ENCODE assay signal across 9 cellular contexts in genomic region chr17:67359960-67360817, GRCh38. TPM values are rescaled to one million over a fixed set of nuclear protein-coding genes. Genes with fewer than 3 reads are reported as not detected.
A peak's percentile ranks its signal among the peaks of the same experiment; 100 is the strongest.
DNase-seq lines count a peak whose midpoint lies in the region; ATAC-seq and TF ChIP-seq lines count a peak whose summit lies in the region.
"Had no signal": no experiment of that assay in that cellular context is flagged by ENCODE, and none has a peak within 500 bp of the region (broad histone marks: within the 10 kb centered on the region; RNA-seq: fewer than 3 reads in every experiment).

No MANE protein-coding gene starts in this region.

- H3K27me3 Mint-ChIP-seq in CD8-positive, alpha-beta T cell (ENCODE audit: low read depth): no peaks in the 10 kb centered on the region
- H3K27me3 Mint-ChIP-seq in activated CD4-positive, alpha-beta T cell treated with anti-CD3 and anti-CD28 coated beads, Interleukin-2, amount 10 ng/mL, durations not matched to agents 24 days and 14 days: no peaks in the 10 kb centered on the region
- no peaks in the 10 kb centered on the region for H3K27me3 Mint-ChIP-seq in type B pancreatic cell
- H3K27me3 Mint-ChIP-seq in glutamatergic neuron (ENCODE audit: unreplicated experiment): no peaks in the 10 kb centered on the region

- CTCF ChIA-PET in CD8-positive, alpha-beta T cell (lab: Charles Lee): interaction anchor here (0.7 to 3.4 kb wide), 12 partner anchors 8 to 359 kb away, joined by 3 to 24 read pairs (median 4); no protein-coding TSS in a partner anchor

- H3K4me3 Mint-ChIP-seq in CD8-positive, alpha-beta T cell: peak overlapping the region; percentile 0
- H3K4me3 Mint-ChIP-seq in activated CD4-positive, alpha-beta T cell treated with anti-CD3 and anti-CD28 coated beads, Interleukin-2, amount 10 ng/mL, durations not matched to agents 24 days and 14 days: peak overlapping the region; percentile 48
- H3K4me3 Mint-ChIP-seq in type B pancreatic cell (no peak overlapping the region), glutamatergic neuron (ENCODE audit: unreplicated experiment) (no peak overlapping the region)

- no peak overlapping the region for H3K4me3 ChIP-seq in CD8-positive, alpha-beta T cell (ENCODE audit: low read depth, low read length)
- H3K4me3 ChIP-seq: heart left ventricle had no signal

- peak; percentile 95 for ATAC-seq in CD8-positive, alpha-beta T cell
- ATAC-seq in HG03354 (IDR thresholded peaks at IDR 0.05; ENCODE audit: poor library complexity, severe bottlenecking, unreplicated experiment) (no peak), GM19351 (IDR thresholded peaks at IDR 0.05; ENCODE audit: unreplicated experiment) (no peak)

- H3K4me1 Mint-ChIP-seq in CD8-positive, alpha-beta T cell (ENCODE audit: low read depth): peaks cover 65% of the 10 kb centered on the region
- H3K4me1 Mint-ChIP-seq in activated CD4-positive, alpha-beta T cell treated with anti-CD3 and anti-CD28 coated beads, Interleukin-2, amount 10 ng/mL, durations not matched to agents 24 days and 14 days: peaks cover 47% of the 10 kb centered on the region
- H3K4me1 Mint-ChIP-seq in type B pancreatic cell (ENCODE audit: unreplicated experiment) (peaks cover 15% of the 10 kb centered on the region), glutamatergic neuron (ENCODE audit: low read depth, unreplicated experiment) (peaks cover 4% of the 10 kb centered on the region)

- H3K36me3 Mint-ChIP-seq in CD8-positive, alpha-beta T cell: peaks cover 60% of the 10 kb centered on the region
- H3K36me3 Mint-ChIP-seq in activated CD4-positive, alpha-beta T cell treated with anti-CD3 and anti-CD28 coated beads, Interleukin-2, amount 10 ng/mL, durations not matched to agents 24 days and 14 days (ENCODE audit: low read depth): peaks cover 48% of the 10 kb centered on the region
- H3K36me3 Mint-ChIP-seq in type B pancreatic cell (peaks cover 29% of the 10 kb centered on the region), glutamatergic neuron (ENCODE audit: unreplicated experiment) (no peaks in the 10 kb centered on the region)

- DNase-seq in CD8-positive, alpha-beta T cell: peak in 4 of 7 experiments; percentile 26 to 77 (median 50)
- DNase-seq in LHCN-M2 (ENCODE audit: low read depth) (peak; percentile 34), fibroblast of peridontal ligament (ENCODE audit: extremely low read depth) (peak; percentile 57), type B pancreatic cell (ENCODE audit: extremely low spot score, unreplicated experiment) (no peak), glutamatergic neuron (no peak)
- DNase-seq in activated CD4-positive, alpha-beta T cell treated with anti-CD3 and anti-CD28 coated beads, Interleukin-2, amount 10 ng/mL, durations not matched to agents 24 days and 14 days: peak; percentile 85
- DNase-seq: heart left ventricle had no signal

- H3K27me3 ChIP-seq in CD8-positive, alpha-beta T cell (ENCODE audit: insufficient read depth, low read length): no peaks in the 10 kb centered on the region
- H3K27me3 ChIP-seq: heart left ventricle had no signal

- H3K27ac ChIP-seq in CD8-positive, alpha-beta T cell (ENCODE audit: low read depth, low read length): peak overlapping the region; percentile 46

- peak; percentile 63 for TF ChIP-seq CTCF in CD8-positive, alpha-beta T cell (IDR thresholded peaks at IDR 0.05)
- TF ChIP-seq CTCF in type B pancreatic cell (conservative IDR thresholded peaks at IDR 0.05) (peak; percentile 38), glutamatergic neuron (IDR thresholded peaks at IDR 0.05; ENCODE audit: partially characterized antibody, unreplicated experiment) (no peak)

- H3K9me3 Mint-ChIP-seq in CD8-positive, alpha-beta T cell: no peaks in the 10 kb centered on the region
- no peaks in the 10 kb centered on the region for H3K9me3 Mint-ChIP-seq in activated CD4-positive, alpha-beta T cell treated with anti-CD3 and anti-CD28 coated beads, Interleukin-2, amount 10 ng/mL, durations not matched to agents 24 days and 14 days
- H3K9me3 Mint-ChIP-seq in type B pancreatic cell (no peaks in the 10 kb centered on the region), glutamatergic neuron (ENCODE audit: unreplicated experiment) (no peaks in the 10 kb centered on the region)

- POLR2A ChIA-PET in CD8-positive, alpha-beta T cell (lab: Charles Lee): interaction anchor here (0.6 kb wide), 1 partner anchor 270 kb away, joined by 3 read pairs; no protein-coding TSS in a partner anchor

- H3K4me1 ChIP-seq in CD8-positive, alpha-beta T cell (ENCODE audit: insufficient read depth, low read length): peaks cover 62% of the 10 kb centered on the region

- H3K9me3 ChIP-seq in CD8-positive, alpha-beta T cell (ENCODE audit: low read length): no peaks in the 10 kb centered on the region
- H3K9me3 ChIP-seq: heart left ventricle had no signal

- intact Hi-C loops in CD8-positive, alpha-beta T cell (cut with DNase I, micrococcal nuclease): loop anchor here (1.0 to 10.0 kb wide), 4 partner anchors 115 to 1152 kb away; partner anchors contain the start of genes HELZ (in 1 of the 2) and PRKAR1A (in 1 of the 2)
- intact Hi-C loops in activated CD4-positive, alpha-beta T cell treated with anti-CD3 and anti-CD28 coated beads, Interleukin-2, amount 10 ng/mL, durations not matched to agents 24 days and 14 days (cut with micrococcal nuclease): no loop called here

- peak overlapping the region; percentile 83 for H3K27ac Mint-ChIP-seq in CD8-positive, alpha-beta T cell
- H3K27ac Mint-ChIP-seq in activated CD4-positive, alpha-beta T cell treated with anti-CD3 and anti-CD28 coated beads, Interleukin-2, amount 10 ng/mL, durations not matched to agents 24 days and 14 days: peak overlapping the region; percentile 56
- H3K27ac Mint-ChIP-seq in type B pancreatic cell: no peak overlapping the region
- H3K27ac Mint-ChIP-seq in glutamatergic neuron (ENCODE audit: unreplicated experiment): no peak overlapping the region

- H3K36me3 ChIP-seq in CD8-positive, alpha-beta T cell (ENCODE audit: insufficient read depth, low read length): peaks cover 15% of the 10 kb centered on the region

RNA-seq across cellular contexts. Expression of gene PSMD12, which starts 6.2 kb away (rescaled TPM):
- total RNA-seq in CD8-positive, alpha-beta T cell: 10 to 100 TPM; 52.1 to 54.9 TPM
- total RNA-seq in LHCN-M2 (2014; rRNA removed): 34.8 and 49.4 TPM in 2 replicates
- 34.4 TPM for polyA plus RNA-seq in LHCN-M2 (2012)
- 92.3 and 93.6 TPM in 2 replicates for total RNA-seq in activated CD4-positive, alpha-beta T cell treated with anti-CD3 and anti-CD28 coated beads, Interleukin-2, amount 10 ng/mL, durations not matched to agents 24 days and 14 days
- total RNA-seq in type B pancreatic cell (ENCODE audit: low replicate concordance): 43.2 and 52.3 TPM in 2 replicates
- 55.7 TPM for total RNA-seq in glutamatergic neuron (ENCODE audit: unreplicated experiment)

RNA-seq across cellular contexts. Expression of gene PITPNC1, which starts 16.9 kb away (rescaled TPM):
- 100 to 1,000 TPM; 110 to 111 TPM for total RNA-seq in CD8-positive, alpha-beta T cell
- total RNA-seq in LHCN-M2 (2014; rRNA removed) (10.4 and 12.5 TPM in 2 replicates), type B pancreatic cell (ENCODE audit: low replicate concordance) (13.0 and 18.7 TPM in 2 replicates), glutamatergic neuron (ENCODE audit: unreplicated experiment) (40.3 TPM)
- polyA plus RNA-seq in LHCN-M2 (2012): 1.00 TPM
- total RNA-seq in activated CD4-positive, alpha-beta T cell treated with anti-CD3 and anti-CD28 coated beads, Interleukin-2, amount 10 ng/mL, durations not matched to agents 24 days and 14 days: 18.7 and 22.3 TPM in 2 replicates

Comparison
In these comparisons a context has a peak if more than half of its experiments do, and no peak if none do; other contexts are left out.
1. DNase-seq: peak in CD8-positive, alpha-beta T cell (4 of 7), LHCN-M2 (single experiment), activated CD4-positive, alpha-beta T cell treated with anti-CD3 and anti-CD28 coated beads, Interleukin-2, amount 10 ng/mL, durations not matched to agents 24 days and 14 days (single experiment) and fibroblast of peridontal ligament (single experiment); none in type B pancreatic cell (single experiment) and glutamatergic neuron (single experiment).
2. H3K27ac Mint-ChIP-seq: peak in CD8-positive, alpha-beta T cell (single experiment) and activated CD4-positive, alpha-beta T cell treated with anti-CD3 and anti-CD28 coated beads, Interleukin-2, amount 10 ng/mL, durations not matched to agents 24 days and 14 days (single experiment); none in type B pancreatic cell (single experiment) and glutamatergic neuron (single experiment).
3. H3K4me3 Mint-ChIP-seq: peak in CD8-positive, alpha-beta T cell (single experiment) and activated CD4-positive, alpha-beta T cell treated with anti-CD3 and anti-CD28 coated beads, Interleukin-2, amount 10 ng/mL, durations not matched to agents 24 days and 14 days (single experiment); none in type B pancreatic cell (single experiment) and glutamatergic neuron (single experiment).